11 cellular contexts compared by ENCODE assay signal in genomic region chr2:118845005-118845842, GRCh38. TPM values are rescaled to one million over a fixed set of nuclear protein-coding genes. Genes with fewer than 3 reads are reported as not detected.
DNase-seq lines count a peak whose midpoint lies in the region; ATAC-seq and TF ChIP-seq lines count a peak whose summit lies in the region.
"Had no signal": no experiment of that assay in that cellular context is flagged by ENCODE, and none has a peak within 500 bp of the region (broad histone marks: within the 10 kb centered on the region; RNA-seq: fewer than 3 reads in every experiment).

No MANE protein-coding gene starts in this region.

- peaks cover 10% of the 10 kb centered on the region for H3K4me1 Mint-ChIP-seq in T-helper 1 cell treated with Interleukin-12 subunit alpha and Interleukin-12 subunit beta and Interleukin-4 antibody, amounts not matched to agents 30 μg/mL and 1 μg/mL, for 36 hours (ENCODE audit: low read depth)
- peaks cover 17% of the 10 kb centered on the region for H3K4me1 Mint-ChIP-seq in progenitor cell of endocrine pancreas (ENCODE audit: low read depth)
- H3K4me1 Mint-ChIP-seq in effector memory CD8-positive, alpha-beta T cell (ENCODE audit: low read depth in 2 of 2), result peaks cover 10 to 14% of the 10 kb centered on the region in 2 donors

- no peak overlapping the region for H3K4me3 Mint-ChIP-seq in T-helper 1 cell treated with Interleukin-12 subunit alpha and Interleukin-12 subunit beta and Interleukin-4 antibody, amounts not matched to agents 30 μg/mL and 1 μg/mL, for 36 hours
- peak overlapping the region; percentile 10 for H3K4me3 Mint-ChIP-seq in progenitor cell of endocrine pancreas (ENCODE audit: low read depth)
- peak overlapping the region in 1 of 2 donors; percentile 69 for H3K4me3 Mint-ChIP-seq in effector memory CD8-positive, alpha-beta T cell

- TF ChIP-seq CTCF in fibroblast of pulmonary artery (IDR thresholded peaks at IDR 0.05; ENCODE audit: low read length, missing control alignments) (no peak), progenitor cell of endocrine pancreas (IDR thresholded peaks at IDR 0.05; ENCODE audit: unreplicated experiment) (peak; percentile 24)

- peak overlapping the region; percentile 62 for H3K27ac Mint-ChIP-seq in T-helper 1 cell treated with Interleukin-12 subunit alpha and Interleukin-12 subunit beta and Interleukin-4 antibody, amounts not matched to agents 30 μg/mL and 1 μg/mL, for 36 hours
- H3K27ac Mint-ChIP-seq in progenitor cell of endocrine pancreas, result peak overlapping the region; percentile 79
- H3K27ac Mint-ChIP-seq in effector memory CD8-positive, alpha-beta T cell, result no peak overlapping the region

- DNase-seq in T-helper 1 cell (no peak), LHCN-M2 (ENCODE audit: low read depth) (peak; percentile 47), fibroblast of pulmonary artery (ENCODE audit: low read depth) (no peak), progenitor cell of endocrine pancreas (ENCODE audit: low spot score, unreplicated experiment) (no peak), ACHN (no peak)
- no peak for DNase-seq in stimulated activated CD4-positive, alpha-beta T cell treated with anti-CD3 and anti-CD28 coated beads, Interleukin-15, amount 100 ng/mL, for 24 hours
- DNase-seq in effector memory CD8-positive, alpha-beta T cell, result no peak
- DNase-seq: mucosa of descending colon had no signal

- peaks cover 5% of the 10 kb centered on the region for H3K36me3 Mint-ChIP-seq in T-helper 1 cell treated with Interleukin-12 subunit alpha and Interleukin-12 subunit beta and Interleukin-4 antibody, amounts not matched to agents 30 μg/mL and 1 μg/mL, for 36 hours (ENCODE audit: low read depth)
- H3K36me3 Mint-ChIP-seq in progenitor cell of endocrine pancreas (ENCODE audit: insufficient read depth), result no peaks in the 10 kb centered on the region
- H3K36me3 Mint-ChIP-seq in effector memory CD8-positive, alpha-beta T cell (ENCODE audit: insufficient read depth), result peaks cover 3% of the 10 kb centered on the region

- in situ Hi-C loops in ACHN (cut with HindIII; ENCODE audit: low pct_ligation_motif_present, low pct_unique_long_range_greater_than_20kb, low sequenced_read_pairs), result no loop called here

- no peaks in the 10 kb centered on the region for H3K9me3 Mint-ChIP-seq in T-helper 1 cell treated with Interleukin-12 subunit alpha and Interleukin-12 subunit beta and Interleukin-4 antibody, amounts not matched to agents 30 μg/mL and 1 μg/mL, for 36 hours
- no peaks in the 10 kb centered on the region for H3K9me3 Mint-ChIP-seq in progenitor cell of endocrine pancreas (ENCODE audit: low read depth)
- H3K9me3 Mint-ChIP-seq in effector memory CD8-positive, alpha-beta T cell, result no peaks in the 10 kb centered on the region

- peaks cover 86% of the 10 kb centered on the region for H3K27me3 Mint-ChIP-seq in T-helper 1 cell treated with Interleukin-12 subunit alpha and Interleukin-12 subunit beta and Interleukin-4 antibody, amounts not matched to agents 30 μg/mL and 1 μg/mL, for 36 hours (ENCODE audit: low read depth)
- peaks cover 89% of the 10 kb centered on the region for H3K27me3 Mint-ChIP-seq in progenitor cell of endocrine pancreas
- H3K27me3 Mint-ChIP-seq in effector memory CD8-positive, alpha-beta T cell, result peaks cover 88% of the 10 kb centered on the region in 2 donors

- peak overlapping the region; percentile 22 for H3K4me3 ChIP-seq in fibroblast of pulmonary artery (replicated peaks; ENCODE audit: low read depth, low read length)
- H3K4me3 ChIP-seq: mucosa of descending colon had no signal

- ATAC-seq in effector memory CD8-positive, alpha-beta T cell (replicated peaks), result no peak
- ATAC-seq: mucosa of descending colon had no signal

RNA-seq across cellular contexts. Expression of gene EN1, which starts 2.2 kb away (rescaled TPM):
- total RNA-seq in LHCN-M2 (2014; rRNA removed) (2.9 and 4.5 TPM in 2 replicates), progenitor cell of endocrine pancreas (0.12 and 0.42 TPM in 2 replicates)
- 5.1 TPM for polyA plus RNA-seq in LHCN-M2 (2012)
- total RNA-seq: chondrocyte, mucosa of descending colon, NCI-H460 had no signal

Comparison
In these comparisons a context has a peak if more than half of its experiments do, and no peak if none do; other contexts are left out.
1. H3K27ac Mint-ChIP-seq: peak in T-helper 1 cell treated with Interleukin-12 subunit alpha and Interleukin-12 subunit beta and Interleukin-4 antibody, amounts not matched to agents 30 μg/mL and 1 μg/mL, for 36 hours (single experiment) and progenitor cell of endocrine pancreas (single experiment); none in effector memory CD8-positive, alpha-beta T cell (0 of 2).